8 cellular contexts compared by ENCODE assay signal in genomic region chr12:70365398-70365647, GRCh38. TPM values are rescaled to one million over a fixed set of nuclear protein-coding genes. Genes with fewer than 3 reads are reported as not detected.
DNase-seq lines count a peak whose midpoint lies in the region; ATAC-seq and TF ChIP-seq lines count a peak whose summit lies in the region.

No MANE protein-coding gene starts in this region.

- H3K4me1 ChIP-seq in left ventricle myocardium inferior (peaks cover 27% of the 10 kb centered on the region), breast epithelium (peaks cover 0 to 8% of the 10 kb centered on the region in 2 donors), mononuclear cell (ENCODE audit: insufficient read depth, low read length) (peaks cover 17% of the 10 kb centered on the region)

- peak overlapping the region; percentile 82 for H3K4me3 ChIP-seq in left ventricle myocardium inferior
- H3K4me3 ChIP-seq in breast epithelium: peak overlapping the region; percentile 71 to 88 (median 79)
- peak overlapping the region; percentile 51 for H3K4me3 ChIP-seq in mononuclear cell (ENCODE audit: low read length)

- H3K36me3 ChIP-seq in left ventricle myocardium inferior: no peaks in the 10 kb centered on the region
- no peaks in the 10 kb centered on the region for H3K36me3 ChIP-seq in breast epithelium

- no peak for ATAC-seq in left ventricle myocardium superior

- H3K27me3 ChIP-seq in left ventricle myocardium inferior (ENCODE audit: low read depth) (peaks cover 13% of the 10 kb centered on the region), breast epithelium (no peaks in the 10 kb centered on the region), mononuclear cell (ENCODE audit: insufficient read depth, low read length) (peaks cover 58% of the 10 kb centered on the region)

- intact Hi-C loops in left ventricle myocardium inferior (cut with micrococcal nuclease): no loop called here
- intact Hi-C loops in left ventricle myocardium superior (cut with micrococcal nuclease): no loop called here
- intact Hi-C loops in breast epithelium (cut with DNase I; ENCODE audit: low total_unique reads): no loop called here

- H3K9me3 ChIP-seq in left ventricle myocardium inferior (replicated peaks): no peaks in the 10 kb centered on the region
- no peaks in the 10 kb centered on the region for H3K9me3 ChIP-seq in breast epithelium
- H3K9me3 ChIP-seq in mononuclear cell (ENCODE audit: low read depth, low read length): no peaks in the 10 kb centered on the region

- H3K27ac ChIP-seq in left ventricle myocardium inferior (replicated peaks) (no peak overlapping the region), breast epithelium (no peak overlapping the region)

- DNase-seq in left ventricle myocardium inferior: no peak
- DNase-seq in left ventricle myocardium superior: no peak
- no peak for DNase-seq in breast epithelium (ENCODE audit: low spot score in 2 of 2)
- no peak for DNase-seq in cerebellar nuclear complex (lab: John Stamatoyannopoulos, UW)
- DNase-seq in AG08396 (ENCODE audit: low spot score): no peak
- DNase-seq in HuH-7 (ENCODE audit: low spot score): no peak
- DNase-seq in NCI-H2196 (lab: John Stamatoyannopoulos, UW; ENCODE audit: unreplicated experiment): no peak

- TF ChIP-seq CTCF in left ventricle myocardium inferior (IDR thresholded peaks at IDR 0.05; ENCODE audit: borderline replicate concordance) (no peak), breast epithelium (IDR thresholded peaks at IDR 0.05) (no peak)

- TF ChIP-seq POLR2A in breast epithelium (IDR thresholded peaks at IDR 0.05): no peak

RNA-seq across cellular contexts. Expression of gene KCNMB4, which starts 0.8 kb away (rescaled TPM):
- total RNA-seq in left ventricle myocardium inferior (1.4 TPM), left ventricle myocardium superior (1.9 TPM), breast epithelium (1 to 10 TPM in 2 of 3 donors, under 1 TPM in 1; 0.98 to 1.5 (median 1.4) TPM), mononuclear cell (0.63 TPM)
